8 cellular contexts compared by ENCODE assay signal in the genomic region with DNA sequence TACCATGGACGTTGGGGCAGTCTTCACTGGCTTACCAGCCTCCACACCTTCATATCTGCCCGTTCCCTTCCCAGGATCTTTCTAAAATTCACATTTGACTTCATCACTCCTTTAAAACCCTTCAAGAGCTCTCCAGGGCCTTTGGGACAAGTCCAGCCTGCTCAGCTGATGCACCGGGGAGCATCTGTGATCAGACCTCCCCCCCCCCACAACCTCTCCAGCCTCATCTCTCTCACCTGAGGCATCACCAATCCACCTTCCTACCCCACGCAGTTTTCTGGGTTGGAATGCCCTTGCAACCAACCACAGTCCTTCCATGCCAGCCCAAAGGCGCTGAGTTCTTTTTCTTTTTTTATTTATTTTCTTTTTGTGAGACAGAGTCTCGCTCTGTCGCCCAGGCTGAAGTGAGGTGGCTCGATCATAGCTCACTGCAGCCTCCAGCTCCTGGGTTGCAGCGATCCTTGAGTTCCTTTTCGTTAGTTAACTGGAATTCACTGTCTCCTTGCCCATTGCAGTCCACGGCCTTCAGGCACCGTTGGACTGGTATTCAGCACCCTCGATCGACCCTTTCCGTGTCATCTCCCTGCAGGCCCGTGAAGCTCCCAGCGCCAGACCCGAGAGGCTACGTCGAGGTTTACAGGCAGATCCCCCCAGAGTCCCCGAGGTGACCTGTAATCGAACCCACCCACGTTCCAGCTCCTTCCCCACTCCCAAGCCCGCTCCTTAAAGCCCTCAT. TPM values are rescaled to one million over a fixed set of nuclear protein-coding genes. Genes with fewer than 3 reads are reported as not detected.
A peak's percentile ranks its signal among the peaks of the same experiment; 100 is the strongest.
DNase-seq lines count a peak whose midpoint lies in the region; ATAC-seq and TF ChIP-seq lines count a peak whose summit lies in the region.

No MANE protein-coding gene starts in this region.

- intact Hi-C loops in psoas muscle (cut with DNase I), result loop anchor here in 1 of 2 donors (5.0 kb wide), 1 partner anchor 52 kb away; no protein-coding TSS in a partner anchor

- H3K4me1 Mint-ChIP-seq in activated CD8-positive, alpha-beta T cell treated with anti-CD3 and anti-CD28 coated beads, Interleukin-2, amount 10 ng/mL, durations not matched to agents 7 days and 5 days (ENCODE audit: low read depth), result peaks cover 26% of the 10 kb centered on the region

- peak; percentile 7 for ATAC-seq in activated CD8-positive, alpha-beta T cell treated with anti-CD3 and anti-CD28 coated beads, Interleukin-2, amount 10 ng/mL, durations not matched to agents 7 days and 5 days
- peak; percentile 2 to 8 (median 4) for ATAC-seq in psoas muscle
- no peak for ATAC-seq in HG02885 (IDR thresholded peaks at IDR 0.05; ENCODE audit: poor library complexity, unreplicated experiment)

- CTCF ChIA-PET in HEK293 (lab: Yijun Ruan, JAX), result interaction anchor here (0.6 to 1.0 kb wide), 5 partner anchors 23 to 236 kb away, joined by 3 to 7 read pairs (median 3); no protein-coding TSS in a partner anchor
- CTCF ChIA-PET in activated CD8-positive, alpha-beta T cell treated with anti-CD3 and anti-CD28 coated beads, Interleukin-2, amount 10 ng/mL, durations not matched to agents 7 days and 5 days (lab: Charles Lee), result interaction anchor here (0.7 to 1.3 kb wide), 4 partner anchors 13 to 59 kb away, joined by 4 to 10 read pairs (median 7); no protein-coding TSS in a partner anchor

- H3K4me1 ChIP-seq in HEK293 (ENCODE audit: control insufficient read depth, insufficient read depth, low read length) (no peaks in the 10 kb centered on the region; the same call in 1 of the 2 replicates), cardiac muscle cell (ENCODE audit: low read depth) (no peaks in the 10 kb centered on the region), psoas muscle (peaks cover 15% of the 10 kb centered on the region)

- H3K9me3 ChIP-seq in HEK293 (ENCODE audit: control insufficient read depth, insufficient read depth, low read depth, low read length) (no peaks in the 10 kb centered on the region), cardiac muscle cell (ENCODE audit: low read depth) (no peaks in the 10 kb centered on the region), psoas muscle (no peaks in the 10 kb centered on the region)

- peak overlapping the region; percentile 87 for H3K27ac Mint-ChIP-seq in activated CD8-positive, alpha-beta T cell treated with anti-CD3 and anti-CD28 coated beads, Interleukin-2, amount 10 ng/mL, durations not matched to agents 7 days and 5 days

- H3K27me3 Mint-ChIP-seq in activated CD8-positive, alpha-beta T cell treated with anti-CD3 and anti-CD28 coated beads, Interleukin-2, amount 10 ng/mL, durations not matched to agents 7 days and 5 days (ENCODE audit: low read depth), result no peaks in the 10 kb centered on the region

- POLR2A ChIA-PET in HEK293 (lab: Yijun Ruan, JAX), result interaction anchor here (1.0 to 1.1 kb wide), 2 partner anchors 10 to 68 kb away, joined by 3 to 7 read pairs; a partner anchor contains a TSS
- POLR2A ChIA-PET in activated CD8-positive, alpha-beta T cell treated with anti-CD3 and anti-CD28 coated beads, Interleukin-2, amount 10 ng/mL, durations not matched to agents 7 days and 5 days (lab: Charles Lee), result interaction anchor here (0.6 to 1.8 kb wide), 3 partner anchors 12 to 60 kb away, joined by 3 to 4 read pairs (median 4); no protein-coding TSS in a partner anchor

- DNase-seq in AG10803 (ENCODE audit: low read depth), result peak; percentile 23
- no peak for DNase-seq in activated CD8-positive, alpha-beta T cell treated with anti-CD3 and anti-CD28 coated beads, Interleukin-2, amount 10 ng/mL, durations not matched to agents 7 days and 5 days
- peak; percentile 25 to 30 for DNase-seq in cardiac muscle cell (ENCODE audit: low read depth in 1 of 2, low spot score in 1 of 2)
- DNase-seq in psoas muscle, result no peak
- DNase-seq in NCI-H2029 treated with DMSO at 0.1 percent for 48 hours (lab: John Stamatoyannopoulos, UW), result no peak
- DNase-seq in stimulated activated CD4-positive, alpha-beta T cell treated with anti-CD3 and anti-CD28 coated beads, Interleukin-4, amount 100 ng/mL, for 4 hours, result no peak

- peaks cover 2% of the 10 kb centered on the region for H3K36me3 Mint-ChIP-seq in activated CD8-positive, alpha-beta T cell treated with anti-CD3 and anti-CD28 coated beads, Interleukin-2, amount 10 ng/mL, durations not matched to agents 7 days and 5 days (ENCODE audit: low read depth)

- 8 to 13% (median 9%) methylated on average over 24 of the region's 24 CpGs for WGBS in psoas muscle, 3 donors

- no peaks in the 10 kb centered on the region for H3K27me3 ChIP-seq in cardiac muscle cell
- H3K27me3 ChIP-seq in psoas muscle (ENCODE audit: insufficient read depth in 3 of 3, low read length in 2 of 3), result no peaks in the 10 kb centered on the region

- H3K9me3 Mint-ChIP-seq in activated CD8-positive, alpha-beta T cell treated with anti-CD3 and anti-CD28 coated beads, Interleukin-2, amount 10 ng/mL, durations not matched to agents 7 days and 5 days (ENCODE audit: insufficient read depth), result no peaks in the 10 kb centered on the region

- H3K4me3 ChIP-seq in AG10803 (ENCODE audit: low read length) (peak overlapping the region; percentile 99), HEK293 (ENCODE audit: low read depth, low read length) (peak overlapping the region; percentile 76), cardiac muscle cell (peak overlapping the region; percentile 97), psoas muscle (peak overlapping the region; percentile 78)

- H3K36me3 ChIP-seq in HEK293 (ENCODE audit: control insufficient read depth in 2 of 2, insufficient read depth in 1 of 2, low read length in 2 of 2) (peaks cover under 1 to 23% of the 10 kb centered on the region in 2 experiments; a peak in 2 of 3 replicates), cardiac muscle cell (no peaks in the 10 kb centered on the region), psoas muscle (ENCODE audit: insufficient read depth in 1 of 2, low read depth in 1 of 2) (peaks cover 0 to 11% of the 10 kb centered on the region in 2 donors)

- TF ChIP-seq CTCF in AG10803 (conservative IDR thresholded peaks at IDR 0.05; ENCODE audit: low read length), result no peak
- no peak for TF ChIP-seq CTCF in HEK293 (tag by site-specific recombination; IDR thresholded peaks at IDR 0.05)
- TF ChIP-seq CTCF in cardiac muscle cell (IDR thresholded peaks at IDR 0.05; ENCODE audit: low read depth, low read length), result no peak
- TF ChIP-seq CTCF in psoas muscle (IDR thresholded peaks at IDR 0.05), result no peak

- H3K27ac ChIP-seq in HEK293 (ENCODE audit: extremely low read depth, low read depth, low read length) (peak overlapping the region; percentile 60), cardiac muscle cell (peak overlapping the region; percentile 58), psoas muscle (peak overlapping the region; percentile 71)

- peak overlapping the region; percentile 95 for H3K4me3 Mint-ChIP-seq in activated CD8-positive, alpha-beta T cell treated with anti-CD3 and anti-CD28 coated beads, Interleukin-2, amount 10 ng/mL, durations not matched to agents 7 days and 5 days

TF ChIP-seq in HEK293, 187 proteins besides CTCF, POLR2A, EP300 and RAD21 (continues in another document):
- TF ChIP-seq ZNF155 (tag by site-specific recombination; IDR thresholded peaks at IDR 0.05) (no peak), KLF9 (tag by site-specific recombination; IDR thresholded peaks at IDR 0.05; ENCODE audit: low read depth) (no peak), ZSCAN23 (tag by site-specific recombination; IDR thresholded peaks at IDR 0.05) (0 out of 2 replicates have a peak, but pooled peaks have one; percentile 48), ZNF473 (tag by site-specific recombination; IDR thresholded peaks at IDR 0.05) (no peak), ZNF423 (tag by site-specific recombination; IDR thresholded peaks at IDR 0.05) (peak; percentile 37; the same call in 1 of the 2 replicates)
- TF ChIP-seq, protein P1, sequence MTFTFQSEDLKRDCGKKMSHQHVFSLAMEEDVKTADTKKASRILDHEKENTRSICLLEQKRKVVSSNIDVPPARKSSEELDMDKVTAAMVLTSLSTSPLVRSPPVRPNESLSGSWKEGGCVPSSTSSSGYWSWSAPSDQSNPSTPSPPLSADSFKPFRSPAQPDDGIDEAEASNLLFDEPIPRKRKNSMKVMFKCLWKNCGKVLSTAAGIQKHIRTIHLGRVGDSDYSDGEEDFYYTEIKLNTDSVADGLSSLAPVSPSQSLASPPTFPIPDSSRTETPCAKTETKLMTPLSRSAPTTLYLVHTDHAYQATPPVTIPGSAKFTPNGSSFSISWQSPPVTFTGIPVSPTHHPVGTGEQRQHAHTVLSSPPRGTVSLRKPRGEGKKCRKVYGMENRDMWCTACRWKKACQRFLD (tag by site-specific recombination; IDR thresholded peaks at IDR 0.05), result no peak

RNA-seq across cellular contexts. Expression of a gene that starts 0.7 kb away (rescaled TPM):
- total RNA-seq in activated CD8-positive, alpha-beta T cell treated with anti-CD3 and anti-CD28 coated beads, Interleukin-2, amount 10 ng/mL, durations not matched to agents 7 days and 5 days, result 10 to 100 TPM; 10.8 to 11.1 TPM
- total RNA-seq in cardiac muscle cell (31.8 and 82.4 TPM in 2 replicates), psoas muscle (1 to 10 TPM; 2.7 to 8.2 (median 6.5) TPM)
- polyA plus RNA-seq in cardiac muscle cell (26.7 and 31.7 TPM in 2 replicates), psoas muscle (10 to 100 TPM in 1 of 3 donors, 1 to 10 TPM in 2; 8.4 to 11.1 (median 8.6) TPM)

RNA-seq across cellular contexts. Expression of a gene that starts 0.8 kb away (rescaled TPM):
- 10 to 100 TPM; 16.7 to 21.7 TPM for total RNA-seq in activated CD8-positive, alpha-beta T cell treated with anti-CD3 and anti-CD28 coated beads, Interleukin-2, amount 10 ng/mL, durations not matched to agents 7 days and 5 days
- total RNA-seq in cardiac muscle cell (34.9 and 46.0 TPM in 2 replicates), psoas muscle (10 to 100 TPM; 10.4 to 15.6 (median 12.5) TPM)
- polyA plus RNA-seq in cardiac muscle cell (26.8 and 27.6 TPM in 2 replicates), psoas muscle (10 to 100 TPM; 19.6 to 40.9 (median 27.2) TPM)

RNA-seq across cellular contexts. Expression of a gene that starts 14.7 kb away (rescaled TPM):
- total RNA-seq in activated CD8-positive, alpha-beta T cell treated with anti-CD3 and anti-CD28 coated beads, Interleukin-2, amount 10 ng/mL, durations not matched to agents 7 days and 5 days, result 10 to 100 TPM; 55.7 to 62.0 TPM
- total RNA-seq in cardiac muscle cell, result 31.8 and 65.3 TPM in 2 replicates
- 92.3 and 121 TPM in 2 replicates for polyA plus RNA-seq in cardiac muscle cell
- 100 to 1,000 TPM in 1 of 4 donors, 10 to 100 TPM in 3; 55.9 to 101 (median 68.2) TPM for total RNA-seq in psoas muscle
- polyA plus RNA-seq in psoas muscle, result 100 to 1,000 TPM; 115 to 229 (median 166) TPM

RNA-seq across cellular contexts. Expression of a gene that starts 30.6 kb away (rescaled TPM):
- total RNA-seq in activated CD8-positive, alpha-beta T cell treated with anti-CD3 and anti-CD28 coated beads, Interleukin-2, amount 10 ng/mL, durations not matched to agents 7 days and 5 days, result 10 to 100 TPM; 72.5 to 72.8 TPM
- 20.4 and 31.0 TPM in 2 replicates for total RNA-seq in cardiac muscle cell
- 23.0 and 25.5 TPM in 2 replicates for polyA plus RNA-seq in cardiac muscle cell
- total RNA-seq in psoas muscle, result 1 to 10 TPM; 1.9 to 4.4 (median 2.9) TPM
- polyA plus RNA-seq in psoas muscle, result 1 to 10 TPM; 1.3 to 3.6 (median 1.5) TPM

RNA-seq across cellular contexts. Expression of a gene that starts 53.6 kb away (rescaled TPM):
- total RNA-seq in activated CD8-positive, alpha-beta T cell treated with anti-CD3 and anti-CD28 coated beads, Interleukin-2, amount 10 ng/mL, durations not matched to agents 7 days and 5 days, result 10 to 100 TPM; 18.9 to 21.1 TPM
- total RNA-seq in cardiac muscle cell (4.7 and 15.1 TPM in 2 replicates), psoas muscle (100 to 1,000 TPM in 1 of 4 donors, 10 to 100 TPM in 3; 85.1 to 139 (median 88.8) TPM)
- polyA plus RNA-seq in cardiac muscle cell (8.5 and 15.1 TPM in 2 replicates), psoas muscle (100 to 1,000 TPM in 1 of 3 donors, 10 to 100 TPM in 2; 29.5 to 116 (median 49.0) TPM)

Comparison
In these comparisons a context has a peak if more than half of its experiments do, and no peak if none do; other contexts are left out.
1. DNase-seq: peak in AG10803 (single experiment) and cardiac muscle cell (2 of 2); none in activated CD8-positive, alpha-beta T cell treated with anti-CD3 and anti-CD28 coated beads, Interleukin-2, amount 10 ng/mL, durations not matched to agents 7 days and 5 days (single experiment), psoas muscle (0 of 2), NCI-H2029 treated with DMSO at 0.1 percent for 48 hours (single experiment) and stimulated activated CD4-positive, alpha-beta T cell treated with anti-CD3 and anti-CD28 coated beads, Interleukin-4, amount 100 ng/mL, for 4 hours (0 of 2).
2. Peak in every context shown above with its lines, with median percentiles within 50 percentile points of each other: H3K4me3 ChIP-seq and H3K27ac ChIP-seq.